ENCODE assay signal across 14 cellular contexts in genomic region chr10:1659221-1659791, GRCh38.
DNase-seq lines count a peak whose midpoint lies in the region; ATAC-seq and TF ChIP-seq lines count a peak whose summit lies in the region.
"Had no signal": no experiment of that assay in that cellular context is flagged by ENCODE, and none has a peak within 500 bp of the region (broad histone marks: within the 10 kb centered on the region; RNA-seq: fewer than 3 reads in every experiment).

No MANE protein-coding gene starts in this region.

- POLR2A ChIA-PET in GM10248 (lab: Yijun Ruan, JAX) = no interaction called here

- no peak for TF ChIP-seq CTCF in GM23338 (conservative IDR thresholded peaks at IDR 0.05; ENCODE audit: low read depth in 2 of 2)
- no peak for TF ChIP-seq CTCF in coronary artery (IDR thresholded peaks at IDR 0.05)
- TF ChIP-seq CTCF in GM10248 (IDR thresholded peaks at IDR 0.05; ENCODE audit: control extremely low read depth, extremely low read depth, low read depth, missing control alignments) = no peak

- H3K4me1 ChIP-seq in GM23338 (ENCODE audit: insufficient read depth) = peaks cover 8% of the 10 kb centered on the region

- H3K4me1 Mint-ChIP-seq in GM23338 = peaks cover 21% of the 10 kb centered on the region

- H3K9me2 ChIP-seq in GM23338 (ENCODE audit: insufficient read depth) = no peaks in the 10 kb centered on the region

- DNase-seq in GM23338 (ENCODE audit: low spot score) = no peak
- DNase-seq in coronary artery (ENCODE audit: low spot score) = peak; percentile 35
- peak; percentile 23 for DNase-seq in islet precursor cell
- peak; percentile 67 for DNase-seq in posterior vena cava (ENCODE audit: low spot score)
- no peak for DNase-seq in GM10248 (ENCODE audit: extremely low spot score)
- DNase-seq: ACHN, Calu3, DMS 273 treated with DMSO at 0.1 percent for 48 hours had no signal

- H3F3A ChIP-seq in GM23338 (replicated peaks; ENCODE audit: low read depth) = no peaks in the 10 kb centered on the region

- H3K4me2 ChIP-seq in GM23338 = peak overlapping the region; percentile 10; the same call in 1 of the 2 replicates

- H2AFZ ChIP-seq in GM23338 = no peak overlapping the region

- H3K36me3 Mint-ChIP-seq in GM23338 (ENCODE audit: low read depth) = peaks cover 9% of the 10 kb centered on the region; the same call in 2 of the 3 replicates

- no peak overlapping the region for H3K27ac Mint-ChIP-seq in GM23338
- H3K27ac Mint-ChIP-seq: CD4-positive, alpha-beta T cell had no signal

- H3K36me3 ChIP-seq in GM23338 (ENCODE audit: insufficient read depth) = 0 out of 2 replicates have a peak, but pooled peaks cover 4% of the 10 kb centered on the region

- H3K27ac ChIP-seq in GM23338 (ENCODE audit: low read depth) (no peak overlapping the region), coronary artery (no peak overlapping the region)

- intact Hi-C loops in posterior vena cava (cut with DNase I) = no loop called here

- CTCF ChIA-PET in GM10248 (lab: Yijun Ruan, JAX) = no interaction called here

- no peak overlapping the region for H3K4me3 ChIP-seq in GM23338
- no peak overlapping the region for H3K4me3 ChIP-seq in coronary artery
- H3K4me3 ChIP-seq: GM12878, K562 had no signal

- no peaks in the 10 kb centered on the region for H3K79me2 ChIP-seq in GM23338 (replicated peaks; ENCODE audit: insufficient read depth)

- peaks cover 12% of the 10 kb centered on the region for H3K9me3 Mint-ChIP-seq in GM23338
- H3K9me3 Mint-ChIP-seq: CD4-positive, alpha-beta T cell had no signal

- H3K27me3 ChIP-seq in GM23338 (ENCODE audit: insufficient read depth) = no peaks in the 10 kb centered on the region

- ATAC-seq in GM23338 = peak; percentile 41; the same call in 2 of the 3 replicates
- ATAC-seq in HG03025 (IDR thresholded peaks at IDR 0.05; ENCODE audit: low FRiP score, unreplicated experiment) = no peak
- no peak for ATAC-seq in GM19328 (IDR thresholded peaks at IDR 0.05; ENCODE audit: unreplicated experiment)
- ATAC-seq: GM12878, HCT116, K562 had no signal

- no peak overlapping the region for H3K4me3 Mint-ChIP-seq in GM23338
- H3K4me3 Mint-ChIP-seq: CD4-positive, alpha-beta T cell had no signal

- no peaks in the 10 kb centered on the region for H4K20me1 ChIP-seq in GM23338 (replicated peaks; ENCODE audit: insufficient read depth)

- peaks cover 7% of the 10 kb centered on the region for H3K27me3 Mint-ChIP-seq in GM23338 (ENCODE audit: insufficient read depth, low read depth, poor library complexity)

TF ChIP-seq in GM23338, 12 proteins besides CTCF, POLR2A, EP300 and RAD21 (continues in another document):
- TF ChIP-seq STAT1 (IDR thresholded peaks at IDR 0.05; ENCODE audit: unreplicated experiment) (no peak), NANOG (IDR thresholded peaks at IDR 0.05; ENCODE audit: borderline replicate concordance) (no peak), ZNF114 (CRISPR knock-in tag; IDR thresholded peaks at IDR 0.05) (no peak), EZH2phosphoT487 (IDR thresholded peaks at IDR 0.05; ENCODE audit: unreplicated experiment) (no peak), EZH2 (IDR thresholded peaks at IDR 0.05; ENCODE audit: low read depth, unreplicated experiment) (no peak), POLR2AphosphoS5 (IDR thresholded peaks at IDR 0.05; ENCODE audit: low read depth) (no peak), ETS1 (IDR thresholded peaks at IDR 0.05) (no peak), CREB1 (CRISPR knock-in tag; IDR thresholded peaks at IDR 0.05; ENCODE audit: low read depth) (no peak), JUNB (IDR thresholded peaks at IDR 0.05; ENCODE audit: unreplicated experiment) (no peak)
- TF ChIP-seq, protein P1, sequence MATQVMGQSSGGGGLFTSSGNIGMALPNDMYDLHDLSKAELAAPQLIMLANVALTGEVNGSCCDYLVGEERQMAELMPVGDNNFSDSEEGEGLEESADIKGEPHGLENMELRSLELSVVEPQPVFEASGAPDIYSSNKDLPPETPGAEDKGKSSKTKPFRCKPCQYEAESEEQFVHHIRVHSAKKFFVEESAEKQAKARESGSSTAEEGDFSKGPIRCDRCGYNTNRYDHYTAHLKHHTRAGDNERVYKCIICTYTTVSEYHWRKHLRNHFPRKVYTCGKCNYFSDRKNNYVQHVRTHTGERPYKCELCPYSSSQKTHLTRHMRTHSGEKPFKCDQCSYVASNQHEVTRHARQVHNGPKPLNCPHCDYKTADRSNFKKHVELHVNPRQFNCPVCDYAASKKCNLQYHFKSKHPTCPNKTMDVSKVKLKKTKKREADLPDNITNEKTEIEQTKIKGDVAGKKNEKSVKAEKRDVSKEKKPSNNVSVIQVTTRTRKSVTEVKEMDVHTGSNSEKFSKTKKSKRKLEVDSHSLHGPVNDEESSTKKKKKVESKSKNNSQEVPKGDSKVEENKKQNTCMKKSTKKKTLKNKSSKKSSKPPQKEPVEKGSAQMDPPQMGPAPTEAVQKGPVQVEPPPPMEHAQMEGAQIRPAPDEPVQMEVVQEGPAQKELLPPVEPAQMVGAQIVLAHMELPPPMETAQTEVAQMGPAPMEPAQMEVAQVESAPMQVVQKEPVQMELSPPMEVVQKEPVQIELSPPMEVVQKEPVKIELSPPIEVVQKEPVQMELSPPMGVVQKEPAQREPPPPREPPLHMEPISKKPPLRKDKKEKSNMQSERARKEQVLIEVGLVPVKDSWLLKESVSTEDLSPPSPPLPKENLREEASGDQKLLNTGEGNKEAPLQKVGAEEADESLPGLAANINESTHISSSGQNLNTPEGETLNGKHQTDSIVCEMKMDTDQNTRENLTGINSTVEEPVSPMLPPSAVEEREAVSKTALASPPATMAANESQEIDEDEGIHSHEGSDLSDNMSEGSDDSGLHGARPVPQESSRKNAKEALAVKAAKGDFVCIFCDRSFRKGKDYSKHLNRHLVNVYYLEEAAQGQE (IDR thresholded peaks at IDR 0.05; ENCODE audit: unreplicated experiment) = no peak
- TF ChIP-seq, protein P2, sequence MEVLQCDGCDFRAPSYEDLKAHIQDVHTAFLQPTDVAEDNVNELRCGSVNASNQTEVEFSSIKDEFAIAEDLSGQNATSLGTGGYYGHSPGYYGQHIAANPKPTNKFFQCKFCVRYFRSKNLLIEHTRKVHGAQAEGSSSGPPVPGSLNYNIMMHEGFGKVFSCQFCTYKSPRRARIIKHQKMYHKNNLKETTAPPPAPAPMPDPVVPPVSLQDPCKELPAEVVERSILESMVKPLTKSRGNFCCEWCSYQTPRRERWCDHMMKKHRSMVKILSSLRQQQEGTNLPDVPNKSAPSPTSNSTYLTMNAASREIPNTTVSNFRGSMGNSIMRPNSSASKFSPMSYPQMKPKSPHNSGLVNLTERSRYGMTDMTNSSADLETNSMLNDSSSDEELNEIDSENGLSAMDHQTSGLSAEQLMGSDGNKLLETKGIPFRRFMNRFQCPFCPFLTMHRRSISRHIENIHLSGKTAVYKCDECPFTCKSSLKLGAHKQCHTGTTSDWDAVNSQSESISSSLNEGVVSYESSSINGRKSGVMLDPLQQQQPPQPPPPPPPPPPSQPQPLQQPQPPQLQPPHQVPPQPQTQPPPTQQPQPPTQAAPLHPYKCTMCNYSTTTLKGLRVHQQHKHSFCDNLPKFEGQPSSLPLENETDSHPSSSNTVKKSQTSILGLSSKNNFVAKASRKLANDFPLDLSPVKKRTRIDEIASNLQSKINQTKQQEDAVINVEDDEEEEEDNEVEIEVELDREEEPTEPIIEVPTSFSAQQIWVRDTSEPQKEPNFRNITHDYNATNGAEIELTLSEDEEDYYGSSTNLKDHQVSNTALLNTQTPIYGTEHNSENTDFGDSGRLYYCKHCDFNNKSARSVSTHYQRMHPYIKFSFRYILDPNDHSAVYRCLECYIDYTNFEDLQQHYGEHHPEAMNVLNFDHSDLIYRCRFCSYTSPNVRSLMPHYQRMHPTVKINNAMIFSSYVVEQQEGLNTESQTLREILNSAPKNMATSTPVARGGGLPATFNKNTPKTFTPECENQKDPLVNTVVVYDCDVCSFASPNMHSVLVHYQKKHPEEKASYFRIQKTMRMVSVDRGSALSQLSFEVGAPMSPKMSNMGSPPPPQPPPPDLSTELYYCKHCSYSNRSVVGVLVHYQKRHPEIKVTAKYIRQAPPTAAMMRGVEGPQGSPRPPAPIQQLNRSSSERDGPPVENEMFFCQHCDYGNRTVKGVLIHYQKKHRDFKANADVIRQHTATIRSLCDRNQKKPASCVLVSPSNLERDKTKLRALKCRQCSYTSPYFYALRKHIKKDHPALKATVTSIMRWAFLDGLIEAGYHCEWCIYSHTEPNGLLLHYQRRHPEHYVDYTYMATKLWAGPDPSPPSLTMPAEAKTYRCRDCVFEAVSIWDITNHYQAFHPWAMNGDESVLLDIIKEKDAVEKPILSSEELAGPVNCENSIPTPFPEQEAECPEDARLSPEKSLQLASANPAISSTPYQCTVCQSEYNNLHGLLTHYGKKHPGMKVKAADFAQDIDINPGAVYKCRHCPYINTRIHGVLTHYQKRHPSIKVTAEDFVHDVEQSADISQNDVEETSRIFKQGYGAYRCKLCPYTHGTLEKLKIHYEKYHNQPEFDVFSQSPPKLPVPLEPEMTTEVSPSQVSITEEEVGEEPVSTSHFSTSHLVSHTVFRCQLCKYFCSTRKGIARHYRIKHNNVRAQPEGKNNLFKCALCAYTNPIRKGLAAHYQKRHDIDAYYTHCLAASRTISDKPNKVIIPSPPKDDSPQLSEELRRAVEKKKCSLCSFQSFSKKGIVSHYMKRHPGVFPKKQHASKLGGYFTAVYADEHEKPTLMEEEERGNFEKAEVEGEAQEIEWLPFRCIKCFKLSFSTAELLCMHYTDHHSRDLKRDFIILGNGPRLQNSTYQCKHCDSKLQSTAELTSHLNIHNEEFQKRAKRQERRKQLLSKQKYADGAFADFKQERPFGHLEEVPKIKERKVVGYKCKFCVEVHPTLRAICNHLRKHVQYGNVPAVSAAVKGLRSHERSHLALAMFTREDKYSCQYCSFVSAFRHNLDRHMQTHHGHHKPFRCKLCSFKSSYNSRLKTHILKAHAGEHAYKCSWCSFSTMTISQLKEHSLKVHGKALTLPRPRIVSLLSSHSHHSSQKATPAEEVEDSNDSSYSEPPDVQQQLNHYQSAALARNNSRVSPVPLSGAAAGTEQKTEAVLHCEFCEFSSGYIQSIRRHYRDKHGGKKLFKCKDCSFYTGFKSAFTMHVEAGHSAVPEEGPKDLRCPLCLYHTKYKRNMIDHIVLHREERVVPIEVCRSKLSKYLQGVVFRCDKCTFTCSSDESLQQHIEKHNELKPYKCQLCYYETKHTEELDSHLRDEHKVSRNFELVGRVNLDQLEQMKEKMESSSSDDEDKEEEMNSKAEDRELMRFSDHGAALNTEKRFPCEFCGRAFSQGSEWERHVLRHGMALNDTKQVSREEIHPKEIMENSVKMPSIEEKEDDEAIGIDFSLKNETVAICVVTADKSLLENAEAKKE (CRISPR knock-in tag; IDR thresholded peaks at IDR 0.05) = no peak

Comparison
In these comparisons a context has a peak if more than half of its experiments do, and no peak if none do; other contexts are left out.
1. DNase-seq: peak in coronary artery (single experiment), islet precursor cell (single experiment) and posterior vena cava (single experiment); none in GM23338 (single experiment) and GM10248 (single experiment).